Comparison of ENCODE assay signal across 11 cellular contexts in the genomic region with DNA sequence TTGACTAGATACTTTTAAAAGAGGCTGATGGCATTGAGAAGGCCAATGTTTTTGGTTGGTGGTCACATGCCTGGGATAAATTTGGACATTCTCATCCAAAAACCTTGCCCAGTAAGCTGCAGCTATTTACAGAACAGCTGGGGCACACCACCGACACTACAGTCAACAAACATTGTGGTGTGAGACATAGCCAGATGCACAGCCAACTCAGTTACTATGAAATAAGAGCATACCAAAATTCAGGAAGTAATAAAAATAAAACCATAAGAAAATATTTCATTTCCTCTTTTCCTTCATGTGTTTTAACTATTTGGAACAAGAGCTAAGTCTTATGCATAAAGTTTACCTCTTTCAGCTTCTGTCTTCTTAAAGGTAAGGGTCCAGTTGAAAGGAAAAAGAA. TPM values are rescaled to one million over a fixed set of nuclear protein-coding genes. Genes with fewer than 3 reads are reported as not detected.
DNase-seq lines count a peak whose midpoint lies in the region; ATAC-seq and TF ChIP-seq lines count a peak whose summit lies in the region.
"Had no signal": no experiment of that assay in that cellular context is flagged by ENCODE, and none has a peak within 500 bp of the region (broad histone marks: within the 10 kb centered on the region; RNA-seq: fewer than 3 reads in every experiment).

No MANE protein-coding gene starts in this region.

- DNase-seq in GM12865 (ENCODE audit: low read depth) (peak; percentile 46), KBM-7 (peak; percentile 69), fibroblast of mammary gland (ENCODE audit: low read depth) (peak; percentile 30), GM19238 (ENCODE audit: insufficient read length, low spot score) (no peak), SHP77 (lab: John Stamatoyannopoulos, UW) (no peak)
- DNase-seq in activated T-cell treated with anti-CD3 and anti-CD28 coated beads, Interleukin-2, amount 50 U/mL, for 4 hours = no peak
- no peak for DNase-seq in activated CD4-positive, alpha-beta T cell treated with anti-CD3 and anti-CD28 coated beads for 4 hours
- DNase-seq: stimulated activated CD4-positive, alpha-beta T cell treated with anti-CD3 and anti-CD28 coated beads, Interleukin-15, amount 100 ng/mL, for 24 hours had no signal

- TF ChIP-seq CTCF in GM12865 (IDR thresholded peaks at IDR 0.05; ENCODE audit: insufficient read depth, low read depth, low read length, missing control alignments) = no peak
- TF ChIP-seq CTCF in fibroblast of mammary gland (conservative IDR thresholded peaks at IDR 0.05; ENCODE audit: control insufficient read depth, insufficient read depth, low read depth, low read length) = no peak

- no peak overlapping the region for H3K4me3 ChIP-seq in GM12865 (ENCODE audit: low read depth, low read length)
- H3K4me3 ChIP-seq in fibroblast of mammary gland (ENCODE audit: control insufficient read depth, low read depth, low read length) = no peak overlapping the region
- H3K4me3 ChIP-seq: body of pancreas had no signal

- in situ Hi-C loops in KBM-7 (cut with MboI; ENCODE audit: low pct_unique_long_range_greater_than_20kb, low sequenced_read_pairs) = no loop called here

- no peak overlapping the region for H3K4me3 Mint-ChIP-seq in activated T-cell treated with anti-CD3 and anti-CD28 coated beads, Interleukin-2, amount 50 U/mL, for 4 hours
- H3K4me3 Mint-ChIP-seq: T-helper 1 cell treated with Interleukin-12 subunit alpha and Interleukin-12 subunit beta and Interleukin-4 antibody, amounts not matched to agents 30 μg/mL and 1 μg/mL, for 36 hours had no signal

- H3K27me3 Mint-ChIP-seq in activated T-cell treated with anti-CD3 and anti-CD28 coated beads, Interleukin-2, amount 50 U/mL, for 4 hours (ENCODE audit: low read depth) = no peaks in the 10 kb centered on the region

- peaks cover 48% of the 10 kb centered on the region for H3K4me1 Mint-ChIP-seq in activated T-cell treated with anti-CD3 and anti-CD28 coated beads, Interleukin-2, amount 50 U/mL, for 4 hours (ENCODE audit: low read depth)

- ATAC-seq in GM21528 (IDR thresholded peaks at IDR 0.05; ENCODE audit: low FRiP score, unreplicated experiment) = peak; percentile 69
- no peak for ATAC-seq in activated T-cell treated with anti-CD3 and anti-CD28 coated beads, Interleukin-2, amount 50 U/mL, for 4 hours
- ATAC-seq: body of pancreas had no signal

- no peaks in the 10 kb centered on the region for H3K9me3 Mint-ChIP-seq in activated T-cell treated with anti-CD3 and anti-CD28 coated beads, Interleukin-2, amount 50 U/mL, for 4 hours
- H3K9me3 Mint-ChIP-seq: T-helper 1 cell treated with Interleukin-12 subunit alpha and Interleukin-12 subunit beta and Interleukin-4 antibody, amounts not matched to agents 30 μg/mL and 1 μg/mL, for 36 hours had no signal

- H3K36me3 Mint-ChIP-seq in activated T-cell treated with anti-CD3 and anti-CD28 coated beads, Interleukin-2, amount 50 U/mL, for 4 hours (ENCODE audit: insufficient read depth) = peaks cover 20% of the 10 kb centered on the region

RNA-seq across cellular contexts. Expression of gene PPM1K, which starts 8.8 kb away (rescaled TPM):
- 10 to 100 TPM; 31.5 to 38.4 (median 35.9) TPM for total RNA-seq in activated T-cell treated with anti-CD3 and anti-CD28 coated beads, Interleukin-2, amount 50 U/mL, for 4 hours

Comparison
In these comparisons a context has a peak if more than half of its experiments do, and no peak if none do; other contexts are left out.
1. DNase-seq: peak in GM12865 (single experiment), KBM-7 (single experiment) and fibroblast of mammary gland (single experiment); none in GM19238 (single experiment), activated T-cell treated with anti-CD3 and anti-CD28 coated beads, Interleukin-2, amount 50 U/mL, for 4 hours (single experiment), SHP77 (0 of 2) and activated CD4-positive, alpha-beta T cell treated with anti-CD3 and anti-CD28 coated beads for 4 hours (0 of 2).